ENCODE assay signal across 8 cellular contexts in the genomic region with DNA sequence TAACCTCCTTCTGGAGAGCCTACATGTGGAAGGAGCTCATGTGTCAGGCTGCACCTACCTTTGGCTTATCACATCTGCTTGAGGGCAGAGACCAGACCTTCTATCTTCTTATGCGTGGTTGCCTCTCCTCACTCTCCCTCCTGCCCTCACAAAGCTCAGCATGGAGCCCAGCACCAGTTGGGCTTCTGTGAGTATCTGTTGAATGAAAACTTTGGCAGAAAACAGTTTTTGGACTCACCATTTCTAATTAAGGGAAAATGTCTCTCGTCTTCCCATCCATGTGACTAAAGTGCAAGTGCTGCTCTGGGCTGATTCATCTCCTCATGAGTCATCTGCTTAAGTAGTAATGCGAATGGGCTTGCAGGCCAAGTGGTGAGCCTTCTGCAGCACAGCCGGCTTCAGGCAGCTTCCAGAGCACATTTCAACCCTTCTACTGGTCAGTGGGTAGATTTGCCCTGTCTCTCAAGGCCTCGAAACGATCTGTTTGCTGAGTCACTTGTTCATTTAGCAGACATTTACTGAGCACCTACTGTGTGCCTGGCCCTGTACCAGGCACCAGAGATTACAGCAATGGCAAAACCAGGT.
A peak's percentile ranks its signal among the peaks of the same experiment; 100 is the strongest.
DNase-seq lines count a peak whose midpoint lies in the region; ATAC-seq and TF ChIP-seq lines count a peak whose summit lies in the region.

No MANE protein-coding gene starts in this region.

- no peaks in the 10 kb centered on the region for H3K27me3 ChIP-seq in RWPE2 (ENCODE audit: insufficient read depth, poor library complexity, severe bottlenecking)
- no peaks in the 10 kb centered on the region for H3K27me3 ChIP-seq in gastroesophageal sphincter

- no peaks in the 10 kb centered on the region for H3K9me3 ChIP-seq in RWPE2 (ENCODE audit: severe bottlenecking)
- H3K9me3 ChIP-seq in gastroesophageal sphincter: no peaks in the 10 kb centered on the region

- no peak overlapping the region for H3K27ac Mint-ChIP-seq in activated CD8-positive, alpha-beta memory T cell treated with anti-CD3 and anti-CD28 coated beads, Interleukin-2, amount 10 ng/mL, durations not matched to agents 7 days and 5 days

- ATAC-seq in activated CD8-positive, alpha-beta memory T cell treated with anti-CD3 and anti-CD28 coated beads, Interleukin-2, amount 10 ng/mL, durations not matched to agents 7 days and 5 days: peak; percentile 40
- peak; percentile 97 for ATAC-seq in RWPE2 (ENCODE audit: low read depth)
- ATAC-seq in gastroesophageal sphincter: peak; percentile 74
- no peak for ATAC-seq in HG03571 (IDR thresholded peaks at IDR 0.05; ENCODE audit: unreplicated experiment)

- TF ChIP-seq EP300 in gastroesophageal sphincter (IDR thresholded peaks at IDR 0.05): no peak

- H3K27me3 Mint-ChIP-seq in activated CD8-positive, alpha-beta memory T cell treated with anti-CD3 and anti-CD28 coated beads, Interleukin-2, amount 10 ng/mL, durations not matched to agents 7 days and 5 days: no peaks in the 10 kb centered on the region

- peaks cover 11% of the 10 kb centered on the region for H3K4me1 Mint-ChIP-seq in activated CD8-positive, alpha-beta memory T cell treated with anti-CD3 and anti-CD28 coated beads, Interleukin-2, amount 10 ng/mL, durations not matched to agents 7 days and 5 days

- H3K27ac ChIP-seq in RWPE2 (ENCODE audit: poor library complexity, severe bottlenecking) (peak overlapping the region; percentile 32), gastroesophageal sphincter (peak overlapping the region in 1 of 4 donors; percentile 55)

- H3K36me3 ChIP-seq in RWPE2 (ENCODE audit: low read depth) (no peaks in the 10 kb centered on the region), gastroesophageal sphincter (no peaks in the 10 kb centered on the region)

- WGBS in gastroesophageal sphincter (ENCODE audit: low coverage in 1 of 2), 2 donors: 14% methylated on average over 3 to 6 of the region's 6 CpGs

- H3K4me3 ChIP-seq in RWPE2 (ENCODE audit: severe bottlenecking): no peak overlapping the region
- no peak overlapping the region for H3K4me3 ChIP-seq in gastroesophageal sphincter

- no peak for DNase-seq in activated CD8-positive, alpha-beta memory T cell treated with anti-CD3 and anti-CD28 coated beads, Interleukin-2, amount 10 ng/mL, durations not matched to agents 7 days and 5 days
- DNase-seq in activated CD8-positive, alpha-beta memory T cell treated with anti-CD3 and anti-CD28 coated beads for 24 hours: no peak
- DNase-seq in RWPE2 (ENCODE audit: low spot score) (peak; percentile 77), superior temporal gyrus (ENCODE audit: extremely low spot score) (peak; percentile 71), C1 segment of cervical spinal cord (lab: John Stamatoyannopoulos, UW) (no peak), NCI-H2081 (lab: John Stamatoyannopoulos, UW) (no peak)

- no peak overlapping the region for H3K4me3 Mint-ChIP-seq in activated CD8-positive, alpha-beta memory T cell treated with anti-CD3 and anti-CD28 coated beads, Interleukin-2, amount 10 ng/mL, durations not matched to agents 7 days and 5 days

- H3K9me3 Mint-ChIP-seq in activated CD8-positive, alpha-beta memory T cell treated with anti-CD3 and anti-CD28 coated beads, Interleukin-2, amount 10 ng/mL, durations not matched to agents 7 days and 5 days (ENCODE audit: low read depth): no peaks in the 10 kb centered on the region

- H3K4me1 ChIP-seq in RWPE2 (ENCODE audit: insufficient read depth, poor library complexity, severe bottlenecking): peaks cover 22% of the 10 kb centered on the region
- peaks cover 3 to 42% (median 12%) of the 10 kb centered on the region in 3 donors for H3K4me1 ChIP-seq in gastroesophageal sphincter

- no peaks in the 10 kb centered on the region for H3K36me3 Mint-ChIP-seq in activated CD8-positive, alpha-beta memory T cell treated with anti-CD3 and anti-CD28 coated beads, Interleukin-2, amount 10 ng/mL, durations not matched to agents 7 days and 5 days

- TF ChIP-seq CTCF in RWPE2 (IDR thresholded peaks at IDR 0.05; ENCODE audit: poor library complexity, severe bottlenecking) (no peak), gastroesophageal sphincter (IDR thresholded peaks at IDR 0.05) (no peak)

- CTCF ChIA-PET in activated CD8-positive, alpha-beta memory T cell treated with anti-CD3 and anti-CD28 coated beads, Interleukin-2, amount 10 ng/mL, durations not matched to agents 7 days and 5 days (lab: Charles Lee): interaction anchor here (0.8 to 5.9 kb wide), 4 partner anchors 9 to 111 kb away, joined by 3 to 74 read pairs (median 4); no protein-coding TSS in a partner anchor

- no peak for TF ChIP-seq POLR2A in gastroesophageal sphincter (IDR thresholded peaks at IDR 0.05)

Comparison
In these comparisons a context has a peak if more than half of its experiments do, and no peak if none do; other contexts are left out.
1. DNase-seq: peak in RWPE2 (single experiment) and superior temporal gyrus (single experiment); none in activated CD8-positive, alpha-beta memory T cell treated with anti-CD3 and anti-CD28 coated beads, Interleukin-2, amount 10 ng/mL, durations not matched to agents 7 days and 5 days (single experiment), activated CD8-positive, alpha-beta memory T cell treated with anti-CD3 and anti-CD28 coated beads for 24 hours (single experiment), C1 segment of cervical spinal cord (0 of 14) and NCI-H2081 (0 of 2).